8 cellular contexts compared by ENCODE assay signal in the genomic region with DNA sequence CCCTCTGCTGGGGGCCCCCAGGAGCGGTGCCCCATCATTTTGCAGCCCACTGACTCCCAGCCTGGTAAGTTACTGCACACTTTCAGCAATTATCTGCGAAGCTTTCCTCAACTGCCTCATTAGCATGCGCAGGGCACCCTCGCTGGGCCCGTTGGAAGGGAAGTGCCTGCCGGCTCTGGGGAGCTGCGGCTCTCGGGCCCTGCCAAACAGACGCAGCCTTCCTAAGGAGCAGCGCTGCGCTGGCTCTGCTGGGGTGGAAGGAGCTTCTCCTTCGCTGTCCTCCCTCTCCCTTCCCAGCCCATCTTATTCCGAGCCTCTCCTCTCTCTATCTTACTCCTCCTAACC.
DNase-seq lines count a peak whose midpoint lies in the region; ATAC-seq and TF ChIP-seq lines count a peak whose summit lies in the region.

No MANE protein-coding gene starts in this region.

- H3K27ac Mint-ChIP-seq in dendritic cell treated with granulocyte-macrophage colony-stimulating factor and Interleukin-4, amounts not matched to agents 40 ng/mL and 50 ng/mL, for 4 days, result no peak overlapping the region
- H3K27ac Mint-ChIP-seq in CD4-positive, alpha-beta memory T cell, result no peak overlapping the region

- intact Hi-C loops in dendritic cell treated with granulocyte-macrophage colony-stimulating factor and Interleukin-4, amounts not matched to agents 40 ng/mL and 50 ng/mL, for 4 days (cut with micrococcal nuclease), result no loop called here
- intact Hi-C loops in lower lobe of right lung (cut with DNase I), result no loop called here
- intact Hi-C loops in testis (cut with DNase I; ENCODE audit: low total_unique reads), result no loop called here
- intact Hi-C loops in CD4-positive, alpha-beta memory T cell (cut with micrococcal nuclease), result no loop called here

- H3K36me3 ChIP-seq in lower lobe of right lung (no peaks in the 10 kb centered on the region), testis (ENCODE audit: low read depth, missing control alignments) (no peaks in the 10 kb centered on the region)
- no peaks in the 10 kb centered on the region for H3K36me3 ChIP-seq in CD4-positive, alpha-beta memory T cell (ENCODE audit: insufficient read depth, low read length)

- H3K4me1 Mint-ChIP-seq in dendritic cell treated with granulocyte-macrophage colony-stimulating factor and Interleukin-4, amounts not matched to agents 40 ng/mL and 50 ng/mL, for 4 days (ENCODE audit: low read depth), result peaks cover 8% of the 10 kb centered on the region
- peaks cover 0 to 15% (median 7%) of the 10 kb centered on the region in 4 donors for H3K4me1 Mint-ChIP-seq in CD4-positive, alpha-beta memory T cell

- H3K27me3 ChIP-seq in lower lobe of right lung (ENCODE audit: low read depth) (peaks cover 37% of the 10 kb centered on the region), testis (no peaks in the 10 kb centered on the region)
- no peaks in the 10 kb centered on the region for H3K27me3 ChIP-seq in CD4-positive, alpha-beta memory T cell (ENCODE audit: insufficient read depth, low read length)

- peak; percentile 54 to 64 for ATAC-seq in lower lobe of right lung

- peaks cover 56% of the 10 kb centered on the region for H3K27me3 Mint-ChIP-seq in dendritic cell treated with granulocyte-macrophage colony-stimulating factor and Interleukin-4, amounts not matched to agents 40 ng/mL and 50 ng/mL, for 4 days
- peaks cover 43 to 49% of the 10 kb centered on the region in 2 donors for H3K27me3 Mint-ChIP-seq in CD4-positive, alpha-beta memory T cell

- H3K4me3 ChIP-seq in lower lobe of right lung (peak overlapping the region; percentile 15), testis (peak overlapping the region; percentile 27 to 36)
- no peak overlapping the region for H3K4me3 ChIP-seq in CD4-positive, alpha-beta memory T cell (ENCODE audit: low read length in 2 of 2)

- H3K9me3 ChIP-seq in lower lobe of right lung (no peaks in the 10 kb centered on the region), testis (no peaks in the 10 kb centered on the region)
- no peaks in the 10 kb centered on the region for H3K9me3 ChIP-seq in CD4-positive, alpha-beta memory T cell (ENCODE audit: control insufficient read depth in 1 of 2, low read length in 2 of 2)

- H3K4me1 ChIP-seq in lower lobe of right lung (peaks cover 10% of the 10 kb centered on the region), testis (peaks cover 10% of the 10 kb centered on the region)
- no peaks in the 10 kb centered on the region for H3K4me1 ChIP-seq in CD4-positive, alpha-beta memory T cell (ENCODE audit: insufficient read depth, low read length)

- H3K36me3 Mint-ChIP-seq in dendritic cell treated with granulocyte-macrophage colony-stimulating factor and Interleukin-4, amounts not matched to agents 40 ng/mL and 50 ng/mL, for 4 days (ENCODE audit: low read depth), result no peaks in the 10 kb centered on the region
- peaks cover 0 to 3% of the 10 kb centered on the region in 2 donors for H3K36me3 Mint-ChIP-seq in CD4-positive, alpha-beta memory T cell

- H3K27ac ChIP-seq in lower lobe of right lung (no peak overlapping the region), testis (no peak overlapping the region)
- H3K27ac ChIP-seq in CD4-positive, alpha-beta memory T cell (ENCODE audit: low read depth, low read length), result no peak overlapping the region

- CTCF ChIA-PET in CD4-positive, alpha-beta memory T cell (lab: Charles Lee; ENCODE audit: partially characterized antibody), result interaction anchor here (1.5 kb wide), 1 partner anchor 9 kb away, joined by 4 read pairs; no protein-coding TSS in a partner anchor

- POLR2A ChIA-PET in CD4-positive, alpha-beta memory T cell (lab: Charles Lee; ENCODE audit: partially characterized antibody), result no interaction called here

- H3K9me3 Mint-ChIP-seq in dendritic cell treated with granulocyte-macrophage colony-stimulating factor and Interleukin-4, amounts not matched to agents 40 ng/mL and 50 ng/mL, for 4 days, result no peaks in the 10 kb centered on the region
- no peaks in the 10 kb centered on the region for H3K9me3 Mint-ChIP-seq in CD4-positive, alpha-beta memory T cell

- no peak for TF ChIP-seq CTCF in lower lobe of right lung (IDR thresholded peaks at IDR 0.05)
- no peak for TF ChIP-seq CTCF in testis (IDR thresholded peaks at IDR 0.05)

- 3 to 4% methylated on average over 13 of the region's 13 CpGs for WGBS in testis, 2 donors

- peak; percentile 5 for DNase-seq in stimulated activated CD4-positive, alpha-beta T cell treated with anti-CD3 and anti-CD28 coated beads, Interleukin-1b, Interleukin-23, amount 100 ng/mL, for 48 hours
- no peak for DNase-seq in stimulated activated CD4-positive, alpha-beta T cell treated with anti-CD3 and anti-CD28 coated beads, Interleukin-2, amount 100 ng/mL, for 48 hours
- DNase-seq in lower lobe of right lung, result no peak
- DNase-seq in testis, result peak; percentile 28
- no peak for DNase-seq in NK-92 treated with Interleukin-12 subunit alpha and Interleukin-12 subunit beta, amount 100 ng/mL, for 24 hours (lab: John Stamatoyannopoulos, UW)
- DNase-seq in SHP77 (lab: John Stamatoyannopoulos, UW), result no peak
- DNase-seq in CD4-positive, alpha-beta memory T cell, result no peak

- no peak for TF ChIP-seq POLR2A in testis (IDR thresholded peaks at IDR 0.05)

- H3K4me3 Mint-ChIP-seq in dendritic cell treated with granulocyte-macrophage colony-stimulating factor and Interleukin-4, amounts not matched to agents 40 ng/mL and 50 ng/mL, for 4 days, result peak overlapping the region; percentile 53
- peak overlapping the region in 4 of 8 donors; percentile 17 to 36 (median 24) for H3K4me3 Mint-ChIP-seq in CD4-positive, alpha-beta memory T cell

Comparison
In these comparisons a context has a peak if more than half of its experiments do, and no peak if none do; other contexts are left out.
1. DNase-seq: peak in stimulated activated CD4-positive, alpha-beta T cell treated with anti-CD3 and anti-CD28 coated beads, Interleukin-1b, Interleukin-23, amount 100 ng/mL, for 48 hours (single experiment) and testis (single experiment); none in stimulated activated CD4-positive, alpha-beta T cell treated with anti-CD3 and anti-CD28 coated beads, Interleukin-2, amount 100 ng/mL, for 48 hours (0 of 2), lower lobe of right lung (single experiment), NK-92 treated with Interleukin-12 subunit alpha and Interleukin-12 subunit beta, amount 100 ng/mL, for 24 hours (single experiment), SHP77 (0 of 2) and CD4-positive, alpha-beta memory T cell (0 of 5).
2. H3K4me3 ChIP-seq: peak in lower lobe of right lung (single experiment) and testis (2 of 2); none in CD4-positive, alpha-beta memory T cell (0 of 2).